In the genomic region with DNA sequence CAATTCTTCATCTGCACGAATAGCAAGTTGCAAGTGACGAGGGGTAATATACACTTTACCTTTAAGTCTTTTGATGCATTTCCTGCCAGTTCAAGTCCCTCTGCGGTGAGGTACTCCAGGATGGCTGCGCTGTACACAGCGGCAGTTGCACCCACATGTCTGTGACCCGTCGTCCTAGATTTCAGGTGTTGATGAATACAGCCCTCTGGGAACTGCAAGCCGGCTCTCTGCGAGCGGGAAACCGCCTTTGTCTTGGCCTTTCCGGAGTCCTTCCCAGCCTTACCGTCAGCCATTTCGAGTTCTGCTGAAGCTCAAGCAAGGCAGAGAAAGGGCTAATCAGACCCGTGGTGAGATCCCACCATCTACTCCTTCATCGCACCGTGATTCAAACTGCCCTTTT, we compare ENCODE assay signal across 13 cellular contexts. TPM values are rescaled to one million over a fixed set of nuclear protein-coding genes. Genes with fewer than 3 reads are reported as not detected.
A peak's percentile ranks its signal among the peaks of the same experiment; 100 is the strongest.
DNase-seq lines count a peak whose midpoint lies in the region; TF ChIP-seq lines count a peak whose summit lies in the region.
"Had no signal": no experiment of that assay in that cellular context is flagged by ENCODE, and none has a peak within 500 bp of the region (broad histone marks: within the 10 kb centered on the region; RNA-seq: fewer than 3 reads in every experiment).

No MANE protein-coding gene starts in this region.

- CTCF ChIA-PET in GM10248 (lab: Yijun Ruan, JAX): interaction anchor here (1.0 to 2.2 kb wide), 4 partner anchors 9 to 221 kb away, joined by 3 to 9 read pairs (median 5); no protein-coding TSS in a partner anchor

- H3K4me1 ChIP-seq in right atrium auricular region (peaks cover 0 to 39% of the 10 kb centered on the region in 2 donors), thymus (ENCODE audit: control insufficient read depth, insufficient read depth, low read length) (peaks cover 32% of the 10 kb centered on the region)

- intact Hi-C loops in cardiac septum (cut with DNase I): no loop called here

- no peaks in the 10 kb centered on the region for H3K36me3 ChIP-seq in right atrium auricular region
- no peaks in the 10 kb centered on the region for H3K36me3 ChIP-seq in thymus (ENCODE audit: control insufficient read depth, insufficient read depth)
- H3K36me3 ChIP-seq: HAP-1 had no signal

- H3K27me3 ChIP-seq in right atrium auricular region: no peaks in the 10 kb centered on the region
- H3K27me3 ChIP-seq in thymus (ENCODE audit: control insufficient read depth, insufficient read depth): no peaks in the 10 kb centered on the region

- H3K9me3 ChIP-seq in right atrium auricular region (no peaks in the 10 kb centered on the region), thymus (ENCODE audit: control insufficient read depth) (no peaks in the 10 kb centered on the region)
- H3K9me3 ChIP-seq: HAP-1 had no signal

- H3K4me3 ChIP-seq in right atrium auricular region: no peak overlapping the region
- H3K4me3 ChIP-seq in thymus (ENCODE audit: low read length): peak overlapping the region; percentile 8
- H3K4me3 ChIP-seq: HAP-1 had no signal

- POLR2A ChIA-PET in GM10248 (lab: Yijun Ruan, JAX): no interaction called here

- TF ChIP-seq CTCF in right atrium auricular region (IDR thresholded peaks at IDR 0.05) (no peak), GM10248 (IDR thresholded peaks at IDR 0.05; ENCODE audit: control extremely low read depth, extremely low read depth, low read depth, missing control alignments) (no peak)

- 34% methylated on average over 17 of the region's 17 CpGs for WGBS in thymus

- peak; percentile 34 for DNase-seq in right atrium auricular region (ENCODE audit: low spot score)
- DNase-seq in cardiac septum (ENCODE audit: low spot score): no peak
- DNase-seq in activated T-helper 1 cell treated with Interleukin-2 at 50 U/mL for 16 hours (ENCODE audit: low read depth): peak; percentile 50
- DNase-seq in lung microvascular endothelial cell (ENCODE audit: low read depth in 2 of 2): peak; percentile 22 to 81
- no peak for DNase-seq in GM10248 (ENCODE audit: extremely low spot score)
- DNase-seq in HuH-7.5 (ENCODE audit: low spot score): no peak
- DNase-seq in A172 (ENCODE audit: low spot score): no peak
- DNase-seq: ACHN, NCI-H82 had no signal

- H3K27ac ChIP-seq in right atrium auricular region: no peak overlapping the region
- peak overlapping the region; percentile 84 for H3K27ac ChIP-seq in thymus (ENCODE audit: low read depth)
- H3K27ac ChIP-seq: VCaP had no signal

RNA-seq across cellular contexts. Expression of a gene that starts 14.8 kb away (rescaled TPM):
- 10 to 100 TPM; 47.5 to 50.7 TPM for total RNA-seq in right atrium auricular region
- 61.2 TPM for total RNA-seq in cardiac septum
- total RNA-seq in lung microvascular endothelial cell: 26.8 and 31.3 TPM in 2 replicates
- polyA plus RNA-seq in thymus: 69.1 TPM
- total RNA-seq in A172 (2014; rRNA removed; shearing (Covaris generic)): 41.6 and 42.2 TPM in 2 replicates

RNA-seq across cellular contexts. Expression of a gene that starts 42.7 kb away (rescaled TPM):
- total RNA-seq in right atrium auricular region: under 1 TPM in 1 of 2 donors, not detected in 1; 0.28 TPM
- not detected for total RNA-seq in cardiac septum
- not detected in 2 replicates for total RNA-seq in lung microvascular endothelial cell
- 6.7 TPM for polyA plus RNA-seq in thymus
- total RNA-seq in A172 (2014; rRNA removed; shearing (Covaris generic)): not detected in 2 replicates
- total RNA-seq: temporal lobe had no signal

Comparison
In these comparisons a context has a peak if more than half of its experiments do, and no peak if none do; other contexts are left out.
1. DNase-seq: peak in right atrium auricular region (single experiment), activated T-helper 1 cell treated with Interleukin-2 at 50 U/mL for 16 hours (single experiment) and lung microvascular endothelial cell (2 of 2); none in cardiac septum (single experiment), GM10248 (single experiment), HuH-7.5 (single experiment) and A172 (single experiment).